Comparison of ENCODE assay signal across 34 cellular contexts in the genomic region with DNA sequence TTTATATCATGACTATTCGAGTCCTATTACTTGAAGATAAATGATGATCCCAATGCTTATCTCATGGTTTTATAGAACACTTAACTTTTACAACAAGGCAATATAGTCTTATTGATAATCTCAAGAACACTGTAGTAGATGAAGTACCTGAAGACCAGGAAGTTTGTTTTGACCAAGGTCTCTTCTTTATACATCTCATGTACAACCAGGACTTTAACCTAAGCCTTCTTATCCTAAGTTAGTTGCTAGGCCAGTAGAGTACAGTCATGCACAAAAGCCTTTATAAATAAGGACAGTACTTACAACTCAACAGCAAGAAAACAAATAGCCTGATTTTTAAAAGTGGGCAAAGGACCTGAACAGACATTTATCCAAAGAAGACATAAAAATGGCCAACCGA.
"Had no signal": no experiment of that assay in that cellular context is flagged by ENCODE, and none has a peak within 500 bp of the region (broad histone marks: within the 10 kb centered on the region; RNA-seq: fewer than 3 reads in every experiment).

No MANE protein-coding gene starts in this region.

- H3K27ac ChIP-seq: ascending aorta, breast epithelium, cardiac muscle cell, esophagus muscularis mucosa, foreskin keratinocyte, gastrocnemius medialis had no signal

- DNase-seq: activated CD4-positive, alpha-beta memory T cell treated with anti-CD3 and anti-CD28 coated beads for 36 hours; activated CD4-positive, alpha-beta T cell treated with anti-CD3 and anti-CD28 coated beads for 36 hours; activated CD4-positive, alpha-beta T cell treated with anti-CD3 and anti-CD28 coated beads, Interleukin-2, amount 10 ng/mL, durations not matched to agents 24 days and 14 days; activated CD4-positive, CD25-positive, alpha-beta regulatory T cell; activated CD4-positive, CD25-positive, alpha-beta regulatory T cell treated with anti-CD3 and anti-CD28 coated beads, Interleukin-2, amount 50 U/mL, for 72 hours; activated CD8-positive, alpha-beta memory T cell treated with anti-CD3 and anti-CD28 coated beads, Interleukin-2, amount 10 ng/mL, durations not matched to agents 7 days and 5 days; activated CD8-positive, alpha-beta memory T cell treated with anti-CD3 and anti-CD28 coated beads, Interleukin-2, amount 50 U/mL, for 4 hours; activated CD8-positive, alpha-beta T cell treated with anti-CD3 and anti-CD28 coated beads, Interleukin-2, amount 10 ng/mL, durations not matched to agents 7 days and 5 days; activated gamma-delta T cell; activated naive CD4-positive, alpha-beta T cell; activated naive CD4-positive, alpha-beta T cell treated with anti-CD3 and anti-CD28 coated beads, Interleukin-2, amount 10 ng/mL, durations not matched to agents 7 days and 5 days; activated naive CD8-positive, alpha-beta T cell treated with anti-CD3 and anti-CD28 coated beads, Interleukin-2, amount 10 ng/mL, durations not matched to agents 7 days and 5 days; activated T-cell treated with anti-CD3 and anti-CD28 coated beads, Interleukin-2, amount 50 U/mL, for 1 hour; activated T-cell treated with anti-CD3 and anti-CD28 coated beads, Interleukin-2, amount 50 U/mL, for 48 hours; central memory CD4-positive, alpha-beta T cell; cerebellar nuclear complex; cortex of kidney; dermis blood vessel endothelial cell; effector CD4-positive, alpha-beta T cell; effector memory CD8-positive, alpha-beta T cell; erythroblast; foreskin keratinocyte; gastrocnemius medialis; glutamatergic neuron; T-helper 1 cell; T-helper 17 cell; T1000 had no signal

- H3K9me3 Mint-ChIP-seq: activated CD4-positive, alpha-beta memory T cell treated with anti-CD3 and anti-CD28 coated beads for 36 hours; activated CD4-positive, alpha-beta T cell treated with anti-CD3 and anti-CD28 coated beads, Interleukin-2, amount 10 ng/mL, durations not matched to agents 24 days and 14 days; activated naive CD4-positive, alpha-beta T cell treated with anti-CD3 and anti-CD28 coated beads, Interleukin-2, amount 10 ng/mL, durations not matched to agents 7 days and 5 days; activated naive CD4-positive, alpha-beta T cell treated with anti-CD3 and anti-CD28 coated beads, Interleukin-2, amount 50 U/mL, for 72 hours; effector memory CD8-positive, alpha-beta T cell had no signal

- H3K27ac Mint-ChIP-seq: activated CD4-positive, alpha-beta memory T cell treated with anti-CD3 and anti-CD28 coated beads for 36 hours; activated CD4-positive, alpha-beta T cell treated with anti-CD3 and anti-CD28 coated beads for 36 hours; activated CD4-positive, alpha-beta T cell treated with anti-CD3 and anti-CD28 coated beads, Interleukin-2, amount 10 ng/mL, durations not matched to agents 24 days and 14 days; activated CD8-positive, alpha-beta memory T cell treated with anti-CD3 and anti-CD28 coated beads, Interleukin-2, amount 10 ng/mL, durations not matched to agents 7 days and 5 days; activated CD8-positive, alpha-beta T cell treated with anti-CD3 and anti-CD28 coated beads, Interleukin-2, amount 10 ng/mL, durations not matched to agents 7 days and 5 days; activated naive CD4-positive, alpha-beta T cell treated with anti-CD3 and anti-CD28 coated beads, Interleukin-2, amount 10 ng/mL, durations not matched to agents 7 days and 5 days; activated naive CD4-positive, alpha-beta T cell treated with anti-CD3 and anti-CD28 coated beads, Interleukin-2, amount 50 U/mL, for 72 hours; activated naive CD8-positive, alpha-beta T cell treated with anti-CD3 and anti-CD28 coated beads, Interleukin-2, amount 10 ng/mL, durations not matched to agents 7 days and 5 days; effector memory CD8-positive, alpha-beta T cell; T-helper 17 cell; T-helper 2 cell treated with Interferon-gamma antibody and Interleukin-4, amounts not matched to agents 5 μg/mL and 100 μg/mL, for 36 hours had no signal

- H3K9me3 ChIP-seq: ascending aorta, breast epithelium, esophagus muscularis mucosa, gastrocnemius medialis had no signal

- H3K4me1 ChIP-seq: ascending aorta, breast epithelium, foreskin keratinocyte had no signal

- H3K36me3 ChIP-seq: ascending aorta, breast epithelium, cardiac muscle cell, esophagus muscularis mucosa, gastrocnemius medialis had no signal

- H3K4me3 Mint-ChIP-seq: activated CD4-positive, alpha-beta memory T cell treated with anti-CD3 and anti-CD28 coated beads for 36 hours; activated CD4-positive, alpha-beta T cell treated with anti-CD3 and anti-CD28 coated beads for 36 hours; activated CD4-positive, alpha-beta T cell treated with anti-CD3 and anti-CD28 coated beads, Interleukin-2, amount 10 ng/mL, durations not matched to agents 24 days and 14 days; activated CD8-positive, alpha-beta memory T cell treated with anti-CD3 and anti-CD28 coated beads, Interleukin-2, amount 10 ng/mL, durations not matched to agents 7 days and 5 days; activated CD8-positive, alpha-beta T cell treated with anti-CD3 and anti-CD28 coated beads, Interleukin-2, amount 10 ng/mL, durations not matched to agents 7 days and 5 days; activated naive CD4-positive, alpha-beta T cell treated with anti-CD3 and anti-CD28 coated beads, Interleukin-2, amount 10 ng/mL, durations not matched to agents 7 days and 5 days; activated naive CD8-positive, alpha-beta T cell treated with anti-CD3 and anti-CD28 coated beads, Interleukin-2, amount 10 ng/mL, durations not matched to agents 7 days and 5 days; brain; effector memory CD8-positive, alpha-beta T cell; T-helper 17 cell; T-helper 2 cell treated with Interferon-gamma antibody and Interleukin-4, amounts not matched to agents 5 μg/mL and 100 μg/mL, for 36 hours had no signal

- ATAC-seq: activated CD4-positive, alpha-beta T cell treated with anti-CD3 and anti-CD28 coated beads for 36 hours; activated CD8-positive, alpha-beta memory T cell treated with anti-CD3 and anti-CD28 coated beads, Interleukin-2, amount 10 ng/mL, durations not matched to agents 7 days and 5 days; activated CD8-positive, alpha-beta T cell treated with anti-CD3 and anti-CD28 coated beads, Interleukin-2, amount 10 ng/mL, durations not matched to agents 7 days and 5 days; activated naive CD4-positive, alpha-beta T cell treated with anti-CD3 and anti-CD28 coated beads, Interleukin-2, amount 50 U/mL, for 72 hours; effector memory CD8-positive, alpha-beta T cell; foreskin keratinocyte; gastrocnemius medialis; T-helper 17 cell had no signal

- H3K36me3 Mint-ChIP-seq: activated CD4-positive, alpha-beta memory T cell treated with anti-CD3 and anti-CD28 coated beads for 36 hours; activated CD8-positive, alpha-beta memory T cell treated with anti-CD3 and anti-CD28 coated beads, Interleukin-2, amount 10 ng/mL, durations not matched to agents 7 days and 5 days; activated naive CD4-positive, alpha-beta T cell treated with anti-CD3 and anti-CD28 coated beads, Interleukin-2, amount 50 U/mL, for 72 hours had no signal

- H3K27me3 ChIP-seq: ascending aorta, breast epithelium, cardiac muscle cell, esophagus muscularis mucosa, foreskin keratinocyte, gastrocnemius medialis had no signal

- H3K4me3 ChIP-seq: ascending aorta, breast epithelium, cardiac muscle cell, esophagus muscularis mucosa, gastrocnemius medialis had no signal

- H3K4me1 Mint-ChIP-seq: activated CD4-positive, alpha-beta T cell treated with anti-CD3 and anti-CD28 coated beads, Interleukin-2, amount 10 ng/mL, durations not matched to agents 24 days and 14 days; activated CD8-positive, alpha-beta memory T cell treated with anti-CD3 and anti-CD28 coated beads, Interleukin-2, amount 10 ng/mL, durations not matched to agents 7 days and 5 days; activated naive CD4-positive, alpha-beta T cell treated with anti-CD3 and anti-CD28 coated beads, Interleukin-2, amount 10 ng/mL, durations not matched to agents 7 days and 5 days; activated naive CD8-positive, alpha-beta T cell treated with anti-CD3 and anti-CD28 coated beads, Interleukin-2, amount 10 ng/mL, durations not matched to agents 7 days and 5 days; T-helper 17 cell had no signal

- H3K27me3 Mint-ChIP-seq: activated CD4-positive, alpha-beta memory T cell treated with anti-CD3 and anti-CD28 coated beads for 36 hours; activated CD4-positive, alpha-beta T cell treated with anti-CD3 and anti-CD28 coated beads for 36 hours; activated CD4-positive, alpha-beta T cell treated with anti-CD3 and anti-CD28 coated beads, Interleukin-2, amount 10 ng/mL, durations not matched to agents 24 days and 14 days; activated CD8-positive, alpha-beta memory T cell treated with anti-CD3 and anti-CD28 coated beads, Interleukin-2, amount 10 ng/mL, durations not matched to agents 7 days and 5 days; activated naive CD4-positive, alpha-beta T cell treated with anti-CD3 and anti-CD28 coated beads, Interleukin-2, amount 10 ng/mL, durations not matched to agents 7 days and 5 days; activated naive CD8-positive, alpha-beta T cell treated with anti-CD3 and anti-CD28 coated beads, Interleukin-2, amount 10 ng/mL, durations not matched to agents 7 days and 5 days; brain; T-helper 17 cell had no signal
